In genomic region chr19:39971380-39971841, GRCh38 we compare ENCODE assay signal across 8 cellular contexts. TPM values are rescaled to one million over a fixed set of nuclear protein-coding genes. Genes with fewer than 3 reads are reported as not detected.
DNase-seq lines count a peak whose midpoint lies in the region; TF ChIP-seq lines count a peak whose summit lies in the region.

No MANE protein-coding gene starts in this region.

- H3K4me1 ChIP-seq in left ventricle myocardium inferior, result peaks cover 35% of the 10 kb centered on the region

- CTCF ChIA-PET in activated naive CD4-positive, alpha-beta T cell treated with anti-CD3 and anti-CD28 coated beads for 36 hours (lab: Charles Lee), result interaction anchor here (0.7 to 2.8 kb wide), 21 partner anchors 10 to 183 kb away, joined by 3 to 37 read pairs (median 8); partner anchors contain the start of genes FBL and ZNF546
- CTCF ChIA-PET in activated CD4-positive, alpha-beta memory T cell treated with anti-CD3 and anti-CD28 coated beads for 36 hours (lab: Charles Lee), result interaction anchor here (0.7 to 3.1 kb wide), 21 partner anchors 8 to 452 kb away, joined by 3 to 24 read pairs (median 6); partner anchors contain the start of genes DYRK1B and ZNF546

- peak overlapping the region; percentile 84 for H3K4me3 ChIP-seq in left ventricle myocardium inferior
- H3K4me3 ChIP-seq in skin epidermis, result peak overlapping the region; percentile 61 to 97 (median 82)

- peaks cover 48% of the 10 kb centered on the region for H3K4me1 Mint-ChIP-seq in activated naive CD4-positive, alpha-beta T cell treated with anti-CD3 and anti-CD28 coated beads for 36 hours (ENCODE audit: low read depth)
- H3K4me1 Mint-ChIP-seq in activated CD4-positive, alpha-beta memory T cell treated with anti-CD3 and anti-CD28 coated beads for 36 hours (ENCODE audit: low read depth), result peaks cover 51% of the 10 kb centered on the region

- H3K36me3 Mint-ChIP-seq in activated naive CD4-positive, alpha-beta T cell treated with anti-CD3 and anti-CD28 coated beads for 36 hours (ENCODE audit: low read depth), result peaks cover 42% of the 10 kb centered on the region
- peaks cover 38% of the 10 kb centered on the region for H3K36me3 Mint-ChIP-seq in activated CD4-positive, alpha-beta memory T cell treated with anti-CD3 and anti-CD28 coated beads for 36 hours

- H3K27ac ChIP-seq in left ventricle myocardium inferior (replicated peaks), result peak overlapping the region; percentile 89
- peak overlapping the region; percentile 67 to 96 (median 92) for H3K27ac ChIP-seq in skin epidermis

- peak overlapping the region; percentile 95 for H3K4me3 Mint-ChIP-seq in activated naive CD4-positive, alpha-beta T cell treated with anti-CD3 and anti-CD28 coated beads for 36 hours
- peak overlapping the region; percentile 95 for H3K4me3 Mint-ChIP-seq in activated CD4-positive, alpha-beta memory T cell treated with anti-CD3 and anti-CD28 coated beads for 36 hours

- no peak for DNase-seq in activated naive CD4-positive, alpha-beta T cell treated with anti-CD3 and anti-CD28 coated beads for 36 hours
- DNase-seq in activated naive CD4-positive, alpha-beta T cell treated with anti-CD3 and anti-CD28 coated beads, Interleukin-2, amount 50 U/mL, for 16 hours, result no peak
- no peak for DNase-seq in activated CD4-positive, alpha-beta memory T cell treated with anti-CD3 and anti-CD28 coated beads for 36 hours
- peak; percentile 20 for DNase-seq in left ventricle myocardium inferior
- DNase-seq in NCI-H446 (lab: John Stamatoyannopoulos, UW), result no peak
- no peak for DNase-seq in germinal center (ENCODE audit: low spot score)
- DNase-seq in SHP77 treated with DMSO at 0.1 percent for 48 hours (lab: John Stamatoyannopoulos, UW), result no peak

- H3K27ac Mint-ChIP-seq in activated naive CD4-positive, alpha-beta T cell treated with anti-CD3 and anti-CD28 coated beads for 36 hours, result peak overlapping the region; percentile 97
- peak overlapping the region; percentile 98 for H3K27ac Mint-ChIP-seq in activated CD4-positive, alpha-beta memory T cell treated with anti-CD3 and anti-CD28 coated beads for 36 hours

- H3K9me3 Mint-ChIP-seq in activated naive CD4-positive, alpha-beta T cell treated with anti-CD3 and anti-CD28 coated beads for 36 hours, result no peaks in the 10 kb centered on the region
- H3K9me3 Mint-ChIP-seq in activated CD4-positive, alpha-beta memory T cell treated with anti-CD3 and anti-CD28 coated beads for 36 hours, result no peaks in the 10 kb centered on the region

- H3K9me3 ChIP-seq in left ventricle myocardium inferior (replicated peaks), result no peaks in the 10 kb centered on the region

- no peak for TF ChIP-seq CTCF in left ventricle myocardium inferior (IDR thresholded peaks at IDR 0.05; ENCODE audit: borderline replicate concordance)

- peaks cover 41% of the 10 kb centered on the region for H3K36me3 ChIP-seq in left ventricle myocardium inferior

- no peaks in the 10 kb centered on the region for H3K27me3 ChIP-seq in left ventricle myocardium inferior (ENCODE audit: low read depth)

- intact Hi-C loops in activated naive CD4-positive, alpha-beta T cell treated with anti-CD3 and anti-CD28 coated beads for 36 hours (cut with micrococcal nuclease), result loop anchor here (1.0 to 5.0 kb wide), 5 partner anchors 26 to 139 kb away; partner anchors contain the start of genes DYRK1B and ZNF546
- intact Hi-C loops in activated CD4-positive, alpha-beta memory T cell treated with anti-CD3 and anti-CD28 coated beads for 36 hours (cut with micrococcal nuclease), result loop anchor here (1.0 to 2.0 kb wide), 2 partner anchors 19 to 26 kb away; partner anchors contain the start of gene ZNF546
- intact Hi-C loops in left ventricle myocardium inferior (cut with micrococcal nuclease), result no loop called here

- POLR2A ChIA-PET in activated CD4-positive, alpha-beta memory T cell treated with anti-CD3 and anti-CD28 coated beads for 36 hours (lab: Charles Lee), result interaction anchor here (0.7 to 3.1 kb wide), 11 partner anchors 9 to 928 kb away, joined by 3 to 31 read pairs (median 11); partner anchors contain the start of genes DYRK1B, FBL, ZNF546 and ZNF780B

- H3K27me3 Mint-ChIP-seq in activated naive CD4-positive, alpha-beta T cell treated with anti-CD3 and anti-CD28 coated beads for 36 hours (ENCODE audit: low read depth), result no peaks in the 10 kb centered on the region
- H3K27me3 Mint-ChIP-seq in activated CD4-positive, alpha-beta memory T cell treated with anti-CD3 and anti-CD28 coated beads for 36 hours, result no peaks in the 10 kb centered on the region

RNA-seq across cellular contexts. Expression of gene PSMC4, which starts 0.4 kb away (rescaled TPM):
- 10 to 100 TPM; 79.7 to 82.1 TPM for total RNA-seq in activated naive CD4-positive, alpha-beta T cell treated with anti-CD3 and anti-CD28 coated beads for 36 hours
- 100 to 1,000 TPM; 105 to 107 TPM for total RNA-seq in activated CD4-positive, alpha-beta memory T cell treated with anti-CD3 and anti-CD28 coated beads for 36 hours
- total RNA-seq in left ventricle myocardium inferior, result 70.7 TPM

RNA-seq across cellular contexts. Expression of gene ZNF546, which starts 25.4 kb away (rescaled TPM):
- 1 to 10 TPM; 1.6 to 2.3 TPM for total RNA-seq in activated naive CD4-positive, alpha-beta T cell treated with anti-CD3 and anti-CD28 coated beads for 36 hours
- total RNA-seq in activated CD4-positive, alpha-beta memory T cell treated with anti-CD3 and anti-CD28 coated beads for 36 hours, result 1 to 10 TPM; 4.2 to 5.5 TPM
- 7.8 TPM for total RNA-seq in left ventricle myocardium inferior

RNA-seq across cellular contexts. Expression of gene FCGBP, which starts 37.0 kb away (rescaled TPM):
- 1 to 10 TPM; 3.1 to 3.8 TPM for total RNA-seq in activated naive CD4-positive, alpha-beta T cell treated with anti-CD3 and anti-CD28 coated beads for 36 hours
- total RNA-seq in activated CD4-positive, alpha-beta memory T cell treated with anti-CD3 and anti-CD28 coated beads for 36 hours, result 1 to 10 TPM; 3.6 TPM
- 4.1 TPM for total RNA-seq in left ventricle myocardium inferior
